ENCODE assay signal across 16 cellular contexts in the genomic region with DNA sequence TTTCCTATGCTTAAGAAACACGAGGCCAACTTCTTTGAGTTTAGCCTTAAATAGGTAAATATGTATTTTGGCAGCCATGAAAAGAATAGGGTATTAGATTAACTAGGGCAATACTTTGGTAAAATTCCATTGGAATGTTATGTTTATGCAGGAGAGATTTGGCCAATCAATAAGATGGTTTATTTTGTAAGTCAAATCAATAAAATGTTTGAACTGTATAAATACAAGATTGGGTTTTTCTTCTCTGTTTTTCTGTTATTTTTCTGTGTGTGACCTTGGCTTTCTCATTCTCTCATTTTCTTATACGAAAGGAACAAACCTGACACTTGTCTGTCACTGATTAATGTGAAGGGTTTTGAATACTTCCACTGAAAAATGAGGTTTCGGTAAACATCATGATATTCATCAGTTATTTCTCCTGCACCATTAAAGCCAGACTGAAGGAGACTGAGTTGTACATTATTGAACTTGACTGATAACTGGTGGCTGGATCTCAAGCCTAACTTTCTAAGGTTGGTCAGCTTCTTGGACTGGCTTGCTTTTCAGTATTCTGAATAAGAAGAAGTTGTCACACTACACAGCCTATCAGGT.
"Had no signal": no experiment of that assay in that cellular context is flagged by ENCODE, and none has a peak within 500 bp of the region (broad histone marks: within the 10 kb centered on the region; RNA-seq: fewer than 3 reads in every experiment).

No MANE protein-coding gene starts in this region.

- H3K4me2 ChIP-seq: neural progenitor cell had no signal

- H3K4me1 ChIP-seq: testis had no signal

- H3K9ac ChIP-seq: neural progenitor cell had no signal

- H3K9me3 ChIP-seq: lower lobe of right lung, ovary, spleen, testis, upper lobe of right lung had no signal

- H3K27me3 Mint-ChIP-seq: activated naive CD8-positive, alpha-beta T cell treated with anti-CD3 and anti-CD28 coated beads for 36 hours; stimulated activated memory B cell treated with anti-CD40 and anti-IgM and Interleukin-4, amounts not matched to agents 10 μg/mL and 1 μg/mL and 100 μg/mL, for 72 hours; T-helper 17 cell had no signal

- H3K9me3 Mint-ChIP-seq: activated naive CD8-positive, alpha-beta T cell treated with anti-CD3 and anti-CD28 coated beads for 36 hours; neural progenitor cell; stimulated activated memory B cell treated with anti-CD40 and anti-IgM and Interleukin-4, amounts not matched to agents 10 μg/mL and 1 μg/mL and 100 μg/mL, for 72 hours had no signal

- H3K36me3 Mint-ChIP-seq: activated naive CD8-positive, alpha-beta T cell treated with anti-CD3 and anti-CD28 coated beads for 36 hours; neural progenitor cell; stimulated activated memory B cell treated with anti-CD40 and anti-IgM and Interleukin-4, amounts not matched to agents 10 μg/mL and 1 μg/mL and 100 μg/mL, for 72 hours had no signal

- DNase-seq: activated CD4-positive, alpha-beta T cell treated with anti-CD3 and anti-CD28 coated beads, Interleukin-2, amount 50 U/mL, for 48 hours; activated naive CD8-positive, alpha-beta T cell treated with anti-CD3 and anti-CD28 coated beads for 36 hours; activated T-cell treated with anti-CD3 and anti-CD28 coated beads for 4 hours; amniotic stem cell; effector memory CD8-positive, alpha-beta T cell; lower lobe of right lung; ovary; spleen; stimulated activated CD4-positive, alpha-beta T cell treated with anti-CD3 and anti-CD28 coated beads, Interleukin-4, amount 100 ng/mL, for 4 hours; T-helper 17 cell; testis; upper lobe of right lung had no signal

- H3K27ac ChIP-seq: cardiac muscle cell, lower lobe of right lung, neural progenitor cell, ovary, testis, upper lobe of right lung had no signal

- H3K4me3 ChIP-seq: cardiac muscle cell, lower lobe of right lung, neural progenitor cell, ovary, spleen, testis, upper lobe of right lung had no signal

- ATAC-seq: effector memory CD8-positive, alpha-beta T cell; lower lobe of right lung; stimulated activated memory B cell treated with anti-CD40 and anti-IgM and Interleukin-4, amounts not matched to agents 10 μg/mL and 1 μg/mL and 100 μg/mL, for 72 hours; T-helper 17 cell; upper lobe of right lung had no signal

- H3K36me3 ChIP-seq: cardiac muscle cell, lower lobe of right lung, neural progenitor cell, ovary, upper lobe of right lung had no signal

- H3K27ac Mint-ChIP-seq: activated naive CD8-positive, alpha-beta T cell treated with anti-CD3 and anti-CD28 coated beads for 36 hours; activated T-helper 1 cell treated with anti-CD3 and anti-CD28 coated beads, Interleukin-12 subunit alpha, Interleukin-12 subunit beta, Interleukin-2, Interleukin-4 antibody, amounts not matched to agents 30 ng/mL and 10 ng/mL and 1 ng/mL, durations not matched to agents 14 hours and 24 hours and 36 hours; effector memory CD8-positive, alpha-beta T cell; neural progenitor cell; stimulated activated memory B cell treated with anti-CD40 and anti-IgM and Interleukin-4, amounts not matched to agents 10 μg/mL and 1 μg/mL and 100 μg/mL, for 72 hours had no signal

- H3K4me3 Mint-ChIP-seq: activated naive CD8-positive, alpha-beta T cell treated with anti-CD3 and anti-CD28 coated beads for 36 hours; activated T-helper 1 cell treated with anti-CD3 and anti-CD28 coated beads, Interleukin-12 subunit alpha, Interleukin-12 subunit beta, Interleukin-2, Interleukin-4 antibody, amounts not matched to agents 30 ng/mL and 10 ng/mL and 1 ng/mL, durations not matched to agents 14 hours and 24 hours and 36 hours; effector memory CD8-positive, alpha-beta T cell; neural progenitor cell; stimulated activated memory B cell treated with anti-CD40 and anti-IgM and Interleukin-4, amounts not matched to agents 10 μg/mL and 1 μg/mL and 100 μg/mL, for 72 hours; T-helper 17 cell had no signal

- H3K4me1 Mint-ChIP-seq: neural progenitor cell had no signal

- H3K27me3 ChIP-seq: cardiac muscle cell, neural progenitor cell, ovary, spleen, testis, upper lobe of right lung had no signal
